In genomic region chr4:100420571-100420970, GRCh38 we compare ENCODE assay signal across 22 cellular contexts.
DNase-seq lines count a peak whose midpoint lies in the region; ATAC-seq, FAIRE-seq and TF ChIP-seq lines count a peak whose summit lies in the region.
"Had no signal": no experiment of that assay in that cellular context is flagged by ENCODE, and none has a peak within 500 bp of the region (broad histone marks: within the 10 kb centered on the region; RNA-seq: fewer than 3 reads in every experiment).

No MANE protein-coding gene starts in this region.

- no peak for ATAC-seq in A549
- no peak for ATAC-seq in HG02885 (IDR thresholded peaks at IDR 0.05; ENCODE audit: poor library complexity, unreplicated experiment)
- no peak for ATAC-seq in GM21825 (IDR thresholded peaks at IDR 0.05; ENCODE audit: unreplicated experiment)
- ATAC-seq: CD8-positive, alpha-beta T cell had no signal

- 0 out of 3 replicates have a peak, but pooled peaks cover 3% of the 10 kb centered on the region for H3K4me1 ChIP-seq in A549
- peaks cover 8% of the 10 kb centered on the region for H3K4me1 ChIP-seq in mammary epithelial cell (ENCODE audit: insufficient read depth, low read length)
- no peaks in the 10 kb centered on the region for H3K4me1 ChIP-seq in HAP-1

- in situ Hi-C loops in mammary epithelial cell (cut with MboI; ENCODE audit: low sequenced_read_pairs in 2 of 2) (no loop called here), HAP-1 (cut with MboI; ENCODE audit: low sequenced_read_pairs) (no loop called here)

- DNase-seq in A549 (ENCODE audit: low read depth in 1 of 2, low spot score in 1 of 2) (no peak), LHCN-M2 (ENCODE audit: low read depth) (peak; percentile 23), mammary epithelial cell (no peak), kidney tubule cell (ENCODE audit: low spot score) (peak; percentile 6), HAP-1 (ENCODE audit: low spot score in 2 of 2) (no peak)
- no peak for DNase-seq in stimulated activated CD4-positive, alpha-beta T cell treated with anti-CD3 and anti-CD28 coated beads, Interleukin-4, amount 100 ng/mL, for 24 hours
- DNase-seq: activated CD4-positive, CD25-positive, alpha-beta regulatory T cell; activated effector memory CD4-positive, alpha-beta T cell treated with Interleukin-2 at 50 U/mL for 16 hours; CD8-positive, alpha-beta T cell; DMS79; kidney; NCI-H2029; NK-92 treated with Interleukin-12 subunit alpha and Interleukin-12 subunit beta, amount 100 ng/mL, for 24 hours; SHP77; stimulated activated naive CD4-positive, alpha-beta T cell; T-helper 2 cell; tibial artery had no signal

- no peak for FAIRE-seq in A549 (lab: Jason Lieb, UNC)
- FAIRE-seq: kidney had no signal

- H3K4me2 ChIP-seq in A549, result peak overlapping the region; percentile 45; the same call in 1 of the 3 replicates
- peak overlapping the region; percentile 68 for H3K4me2 ChIP-seq in mammary epithelial cell (ENCODE audit: insufficient read depth, low read depth, low read length)
- H3K4me2 ChIP-seq: GM23338, hepatocyte had no signal

- TF ChIP-seq POLR2A in A549 (IDR thresholded peaks at IDR 0.05; ENCODE audit: low read length), result no peak

- CTCF ChIA-PET in A549 (lab: Yijun Ruan, JAX) (no interaction called here), mammary epithelial cell (lab: Charles Lee; ENCODE audit: low non-redundant PET) (interaction anchor here (0.6 kb wide), 1 partner anchor 101 kb away, joined by 7 read pairs; no protein-coding TSS in a partner anchor)

- no peak for TF ChIP-seq RAD21 in A549 (conservative IDR thresholded peaks at IDR 0.05 in 1 of 2, IDR thresholded peaks at IDR 0.05 in 1 of 2)

- no peak for TF ChIP-seq CTCF in A549 (IDR thresholded peaks at IDR 0.05)
- TF ChIP-seq CTCF in mammary epithelial cell (conservative IDR thresholded peaks at IDR 0.05 in 1 of 2, IDR thresholded peaks at IDR 0.05 in 1 of 2; ENCODE audit: extremely low read depth in 1 of 2, insufficient read depth in 1 of 2, low read depth in 1 of 2, low read length in 2 of 2), result no peak

- no peak overlapping the region for H2AFZ ChIP-seq in mammary epithelial cell (ENCODE audit: low read depth, low read length)
- H2AFZ ChIP-seq: GM23338 had no signal

- 5% methylated on average over 2 of the region's 2 CpGs for WGBS in A549 (ENCODE audit: missing lambda C conversion rate)
- WGBS in mammary epithelial cell (ENCODE audit: low coverage, missing lambda C conversion rate), result 39% methylated on average over 2 of the region's 2 CpGs

- no peak overlapping the region for H3K9ac ChIP-seq in mammary epithelial cell (ENCODE audit: insufficient read depth, low read length)

- H3K27ac ChIP-seq in A549, result no peak overlapping the region
- no peak overlapping the region for H3K27ac ChIP-seq in mammary epithelial cell (ENCODE audit: insufficient read depth, low read depth, low read length)
- H3K27ac ChIP-seq: cardiac muscle cell, hepatocyte had no signal

- TF ChIP-seq EP300 in A549 (IDR thresholded peaks at IDR 0.05), result no peak

- H3K27me3 ChIP-seq in mammary epithelial cell (ENCODE audit: insufficient read depth, low read length) (no peaks in the 10 kb centered on the region), HAP-1 (ENCODE audit: low read depth) (no peaks in the 10 kb centered on the region)
- H3K27me3 ChIP-seq: cardiac muscle cell, hepatocyte, tibial artery had no signal

- BruUV-seq in mammary epithelial cell (replicated peaks; lab: Mats Ljungman, UMichigan), result no TSS peak

- H3K79me2 ChIP-seq in mammary epithelial cell (ENCODE audit: insufficient read depth, low read length), result no peaks in the 10 kb centered on the region
- H3K79me2 ChIP-seq: hepatocyte had no signal

- no peaks in the 10 kb centered on the region for H4K20me1 ChIP-seq in mammary epithelial cell (ENCODE audit: insufficient read depth, low read length)

- H3K36me3 ChIP-seq in mammary epithelial cell (ENCODE audit: insufficient read depth, low read length) (no peaks in the 10 kb centered on the region), HAP-1 (replicated peaks) (no peaks in the 10 kb centered on the region)
- H3K36me3 ChIP-seq: cardiac muscle cell, tibial artery had no signal

- H3K9me3 ChIP-seq in A549 (no peaks in the 10 kb centered on the region), mammary epithelial cell (replicated peaks; ENCODE audit: insufficient read depth, low read length) (no peaks in the 10 kb centered on the region), HAP-1 (no peaks in the 10 kb centered on the region)
- H3K9me3 ChIP-seq: tibial artery had no signal

- intact Hi-C loops in mammary epithelial cell (cut with micrococcal nuclease), result loop anchor here (2.0 to 10.0 kb wide), 4 partner anchors 110 to 1310 kb away; no protein-coding TSS in a partner anchor

- H3K4me3 ChIP-seq in A549 (no peak overlapping the region), mammary epithelial cell (replicated peaks in 1 of 3; ENCODE audit: insufficient read depth in 1 of 3, low read depth in 2 of 3, low read length in 3 of 3) (no peak overlapping the region), HAP-1 (no peak overlapping the region)
- H3K4me3 ChIP-seq: cardiac muscle cell, GM23338, hepatocyte had no signal

- dilution Hi-C loops in mammary epithelial cell (cut with HindIII; ENCODE audit: low sequenced_read_pairs), result no loop called here

- POLR2A ChIA-PET in A549 (lab: Yijun Ruan, JAX), result no interaction called here

TF ChIP-seq in A549, 52 proteins besides CTCF, POLR2A, EP300 and RAD21:
- TF ChIP-seq HDAC2 (IDR thresholded peaks at IDR 0.05), result no peak
- no peak for TF ChIP-seq ZSCAN20 (CRISPR knock-in tag; IDR thresholded peaks at IDR 0.05)
- no peak for TF ChIP-seq FOSB (CRISPR knock-in tag; IDR thresholded peaks at IDR 0.05)
- no peak for TF ChIP-seq NPAS2 (CRISPR knock-in tag; IDR thresholded peaks at IDR 0.05; ENCODE audit: borderline replicate concordance)
- TF ChIP-seq TP53 (CRISPR knock-in tag; IDR thresholded peaks at IDR 0.05), result no peak
- TF ChIP-seq CHD4 (IDR thresholded peaks at IDR 0.05; ENCODE audit: borderline replicate concordance), result no peak
- no peak for TF ChIP-seq JUN (IDR thresholded peaks at IDR 0.05)
- TF ChIP-seq NFE2L2 (conservative IDR thresholded peaks at IDR 0.05; ENCODE audit: low read length), result no peak
- TF ChIP-seq SMC3 (IDR thresholded peaks at IDR 0.05), result no peak
- no peak for TF ChIP-seq CHD2 (IDR thresholded peaks at IDR 0.05; ENCODE audit: low read length, partially characterized antibody)
- TF ChIP-seq CEBPB (IDR thresholded peaks at IDR 0.05), result no peak
- TF ChIP-seq PBX3 (IDR thresholded peaks at IDR 0.05), result no peak
- TF ChIP-seq ELK1 (IDR thresholded peaks at IDR 0.05; ENCODE audit: low read depth, low read length), result no peak
- TF ChIP-seq MYC (IDR thresholded peaks at IDR 0.05; ENCODE audit: borderline replicate concordance, low read length), result no peak
- no peak for TF ChIP-seq BCL3 (IDR thresholded peaks at IDR 0.05)
- no peak for TF ChIP-seq HES2 (IDR thresholded peaks at IDR 0.05)
- no peak for TF ChIP-seq JUNB (IDR thresholded peaks at IDR 0.05)
- no peak for TF ChIP-seq ZC3H11A (IDR thresholded peaks at IDR 0.05)

Comparison
In these comparisons a context has a peak if more than half of its experiments do, and no peak if none do; other contexts are left out.
1. DNase-seq: peak in LHCN-M2 (single experiment) and kidney tubule cell (single experiment); none in A549 (0 of 2), mammary epithelial cell (single experiment), stimulated activated CD4-positive, alpha-beta T cell treated with anti-CD3 and anti-CD28 coated beads, Interleukin-4, amount 100 ng/mL, for 24 hours (single experiment) and HAP-1 (0 of 2).